9 cellular contexts compared by ENCODE assay signal in the genomic region with DNA sequence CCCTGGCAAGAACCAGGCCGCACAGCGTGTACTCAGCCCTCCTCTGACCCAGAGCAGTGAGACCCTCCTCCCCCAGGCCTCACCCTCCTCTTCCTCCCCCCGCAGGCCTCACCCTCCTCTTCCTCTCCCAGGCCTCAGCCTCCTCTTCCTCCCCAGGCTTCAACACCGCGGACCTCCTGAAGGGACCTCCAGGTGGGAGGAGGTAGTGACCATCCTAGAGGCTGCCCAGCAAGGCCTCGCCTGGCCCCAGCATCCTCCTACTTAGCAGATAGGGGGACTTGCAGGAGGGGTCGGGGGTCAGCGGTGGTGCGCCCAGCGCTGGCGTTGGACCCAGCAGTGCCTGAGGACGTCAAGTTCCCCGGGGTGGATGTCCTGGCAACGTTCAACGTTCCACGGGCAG.
DNase-seq lines count a peak whose midpoint lies in the region; ATAC-seq, FAIRE-seq and TF ChIP-seq lines count a peak whose summit lies in the region.
"Had no signal": no experiment of that assay in that cellular context is flagged by ENCODE, and none has a peak within 500 bp of the region (broad histone marks: within the 10 kb centered on the region; RNA-seq: fewer than 3 reads in every experiment).

No MANE protein-coding gene starts in this region.

- no peaks in the 10 kb centered on the region for H4K20me1 ChIP-seq in HCT116 (ENCODE audit: insufficient read depth)

- no peak overlapping the region for H3K9ac ChIP-seq in HCT116 (ENCODE audit: low read length)
- peak overlapping the region; percentile 47 for H3K9ac ChIP-seq in SK-N-MC (ENCODE audit: insufficient read length)
- H3K9ac ChIP-seq in mesenchymal stem cell (ENCODE audit: low read length), result peak overlapping the region; percentile 80

- no peak overlapping the region for H2BK5ac ChIP-seq in mesenchymal stem cell (ENCODE audit: low read depth, low read length, poor library complexity, severe bottlenecking)

- RAD21 ChIA-PET in HCT116 (lab: Charles Lee; ENCODE audit: low non-redundant PET in 1 of 2, low total read pairs in 2 of 2, uncharacterized antibody in 2 of 2, unreplicated experiment in 2 of 2), result no interaction called here

- no peak overlapping the region for H2AK5ac ChIP-seq in mesenchymal stem cell (ENCODE audit: low read length, severe bottlenecking)

- peaks cover 13 to 19% of the 10 kb centered on the region in 2 experiments for H3K4me1 ChIP-seq in HCT116 (ENCODE audit: control insufficient read depth in 1 of 2, insufficient read depth in 2 of 2, low read length in 2 of 2)
- H3K4me1 ChIP-seq in mesenchymal stem cell (ENCODE audit: control insufficient read depth, insufficient read depth, low read depth, low read length), result peaks cover 35% of the 10 kb centered on the region

- H2BK12ac ChIP-seq in mesenchymal stem cell (ENCODE audit: low read length in 2 of 2), result no peak overlapping the region

- H2BK15ac ChIP-seq in mesenchymal stem cell (ENCODE audit: low read depth, poor library complexity, severe bottlenecking), result no peak overlapping the region

- FAIRE-seq in HTR-8/SVneo (lab: Jason Lieb, UNC), result no peak

- H3K9me2 ChIP-seq in HCT116 (ENCODE audit: insufficient read depth), result no peaks in the 10 kb centered on the region

- no peak overlapping the region for H3K18ac ChIP-seq in mesenchymal stem cell (ENCODE audit: low read depth in 1 of 2, low read length in 2 of 2)

- no peaks in the 10 kb centered on the region for H3K9me3 ChIP-seq in HCT116 (ENCODE audit: control insufficient read depth in 1 of 2, insufficient read depth in 1 of 2, low read depth in 1 of 2, low read length in 2 of 2)
- H3K9me3 ChIP-seq in SK-N-MC (ENCODE audit: low read depth, low read length), result no peaks in the 10 kb centered on the region
- no peaks in the 10 kb centered on the region for H3K9me3 ChIP-seq in mesenchymal stem cell (ENCODE audit: control insufficient read depth, low read length)

- no peak for TF ChIP-seq POLR2A in HCT116 (IDR thresholded peaks at IDR 0.05; ENCODE audit: borderline replicate concordance, extremely low read depth, insufficient read depth, insufficient read length)

- H2AFZ ChIP-seq in HCT116 (ENCODE audit: low read depth, low read length, poor library complexity, severe bottlenecking) (no peak overlapping the region), mesenchymal stem cell (ENCODE audit: low read depth, low read length) (no peak overlapping the region)

- TF ChIP-seq CTCF in HCT116 (IDR thresholded peaks at IDR 0.05 in 2 of 3, conservative IDR thresholded peaks at IDR 0.05 in 1 of 3; ENCODE audit: borderline replicate concordance in 1 of 3, insufficient read depth in 1 of 3, low read depth in 2 of 3, low read length in 2 of 3), result no peak

- no peak overlapping the region for H3K4ac ChIP-seq in mesenchymal stem cell (ENCODE audit: low read depth in 1 of 2, low read length in 2 of 2)

- peak overlapping the region; percentile 34 for H3K4me2 ChIP-seq in HCT116 (ENCODE audit: low read length)
- no peak overlapping the region for H3K4me2 ChIP-seq in mesenchymal stem cell (ENCODE audit: low read length, poor library complexity, severe bottlenecking)

- no peaks in the 10 kb centered on the region for H3K36me3 ChIP-seq in HCT116 (ENCODE audit: control insufficient read depth in 1 of 2, insufficient read depth in 2 of 2, low read length in 2 of 2)
- H3K36me3 ChIP-seq in SK-N-MC (ENCODE audit: insufficient read depth, low read length), result no peaks in the 10 kb centered on the region
- H3K36me3 ChIP-seq in mesenchymal stem cell (ENCODE audit: control insufficient read depth in 1 of 2, insufficient read depth in 2 of 2, low read depth in 1 of 2, low read length in 2 of 2), result peaks cover 0 to 22% of the 10 kb centered on the region in 2 experiments

- H4K8ac ChIP-seq in mesenchymal stem cell (ENCODE audit: low read length), result no peak overlapping the region

- TF ChIP-seq RAD21 in HCT116 (IDR thresholded peaks at IDR 0.05; ENCODE audit: low read depth), result no peak

- H3K27ac ChIP-seq in HCT116 (ENCODE audit: low read depth, low read length), result no peak overlapping the region; the same call in 1 of the 2 replicates
- peak overlapping the region; percentile 67 for H3K27ac ChIP-seq in SK-N-MC
- H3K27ac ChIP-seq in mesenchymal stem cell (ENCODE audit: low read length, poor library complexity, severe bottlenecking), result no peak overlapping the region

- H3K27me3 ChIP-seq in HCT116 (ENCODE audit: insufficient read depth, low read length) (no peaks in the 10 kb centered on the region), mesenchymal stem cell (ENCODE audit: control insufficient read depth in 1 of 2, insufficient read depth in 1 of 2, low read length in 2 of 2) (no peaks in the 10 kb centered on the region)

- intact Hi-C loops in HCT116 (cut with micrococcal nuclease), result no loop called here

- H3K23ac ChIP-seq in mesenchymal stem cell (ENCODE audit: low read length in 2 of 2), result no peak overlapping the region

- no peak overlapping the region for H2BK120ac ChIP-seq in mesenchymal stem cell (ENCODE audit: low read depth, low read length)

- CTCF ChIA-PET in HCT116 (lab: Charles Lee), result no interaction called here
- CTCF ChIA-PET in HEK293T (lab: Yijun Ruan, JAX), result no interaction called here

- no peak overlapping the region for H3K14ac ChIP-seq in mesenchymal stem cell (ENCODE audit: low read length in 2 of 2)

- no peak overlapping the region for H4K91ac ChIP-seq in mesenchymal stem cell (ENCODE audit: low read length)

- H3K79me1 ChIP-seq in mesenchymal stem cell (replicated peaks; ENCODE audit: low read length, poor library complexity, severe bottlenecking), result peaks cover 14% of the 10 kb centered on the region

- BruUV-seq in HCT116 (replicated peaks; lab: Mats Ljungman, UMichigan), result no TSS peak

- POLR2A ChIA-PET in HCT116 (lab: Charles Lee) (no interaction called here), HEK293T (lab: Yijun Ruan, JAX) (no interaction called here)

- 96% methylated on average over 16 of the region's 16 CpGs for WGBS in mesenchymal stem cell

- H3K4me3 ChIP-seq in HCT116 (replicated peaks in 1 of 2; ENCODE audit: low read depth in 1 of 2, low read length in 2 of 2) (no peak overlapping the region), SK-N-MC (peak overlapping the region; percentile 61), mesenchymal stem cell (ENCODE audit: insufficient read depth in 1 of 2, low read depth in 1 of 2, low read length in 2 of 2) (no peak overlapping the region)

- H3K79me2 ChIP-seq in HCT116 (ENCODE audit: insufficient read depth, low read length), result no peaks in the 10 kb centered on the region; the same call in 1 of the 2 replicates

- no peak for DNase-seq in HCT116 (ENCODE audit: low read depth, low spot score)
- DNase-seq in SK-N-MC (ENCODE audit: low read depth, low spot score), result no peak
- no peak for DNase-seq in mesenchymal stem cell
- DNase-seq in HTR-8/SVneo (ENCODE audit: insufficient read length, low spot score), result no peak
- DNase-seq in pons (ENCODE audit: low spot score), result no peak
- no peak for DNase-seq in HEK293T (ENCODE audit: extremely low spot score)
- DNase-seq: NCI-H1092 treated with DMSO at 0.1 percent for 48 hours had no signal

- peak; percentile 27 for ATAC-seq in GM18498 (IDR thresholded peaks at IDR 0.05; ENCODE audit: unreplicated experiment)
- no peak for ATAC-seq in HCT116
- ATAC-seq in SK-N-SH treated with all-trans-retinoic acid at 6 μM for 48 hours, result no peak

TF ChIP-seq in HCT116, 20 proteins besides CTCF, POLR2A, EP300 and RAD21 (continues in another document):
- no peak for TF ChIP-seq FOSL1 (IDR thresholded peaks at IDR 0.05; ENCODE audit: low read depth)
- TF ChIP-seq SP1 (IDR thresholded peaks at IDR 0.05; ENCODE audit: low read depth), result no peak
- no peak for TF ChIP-seq ZNF274 (IDR thresholded peaks at IDR 0.05; ENCODE audit: low read depth, low read length)
- no peak for TF ChIP-seq JUND (IDR thresholded peaks at IDR 0.05)
- TF ChIP-seq TCF7L2 (IDR thresholded peaks at IDR 0.05; ENCODE audit: borderline replicate concordance, extremely low read depth, insufficient read depth, insufficient read length), result no peak
- TF ChIP-seq ZFX (IDR thresholded peaks at IDR 0.05), result no peak
- TF ChIP-seq CEBPB (IDR thresholded peaks at IDR 0.05; ENCODE audit: low read depth), result no peak
- TF ChIP-seq, protein P1, sequence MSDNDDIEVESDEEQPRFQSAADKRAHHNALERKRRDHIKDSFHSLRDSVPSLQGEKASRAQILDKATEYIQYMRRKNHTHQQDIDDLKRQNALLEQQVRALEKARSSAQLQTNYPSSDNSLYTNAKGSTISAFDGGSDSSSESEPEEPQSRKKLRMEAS (IDR thresholded peaks at IDR 0.05), result no peak
- no peak for TF ChIP-seq ELF1 (IDR thresholded peaks at IDR 0.05; ENCODE audit: borderline replicate concordance, low read depth)

TF ChIP-seq in SK-N-SH treated with all-trans-retinoic acid at 6 μM for 48 hours, 23 proteins besides CTCF, POLR2A, EP300 and RAD21:
- no peak for TF ChIP-seq RARB (CRISPR knock-in tag; IDR thresholded peaks at IDR 0.05)
- TF ChIP-seq TOX (CRISPR knock-in tag; IDR thresholded peaks at IDR 0.05; ENCODE audit: borderline replicate concordance), result no peak
- no peak for TF ChIP-seq ZNF565 (CRISPR knock-in tag; conservative IDR thresholded peaks at IDR 0.05; ENCODE audit: low read depth)
- TF ChIP-seq GLIS3 (CRISPR knock-in tag; IDR thresholded peaks at IDR 0.05), result no peak
- no peak for TF ChIP-seq ARNTL (CRISPR knock-in tag; IDR thresholded peaks at IDR 0.05; ENCODE audit: borderline replicate concordance, low read depth)

TF ChIP-seq in HEK293T, 16 proteins besides CTCF, POLR2A, EP300 and RAD21:
- TF ChIP-seq HDGF (IDR thresholded peaks at IDR 0.05; ENCODE audit: borderline replicate concordance) (no peak), ARNT (IDR thresholded peaks at IDR 0.05) (no peak), SUZ12 (IDR thresholded peaks at IDR 0.05) (no peak), TARDBP (IDR thresholded peaks at IDR 0.05) (no peak), BHLHE40 (IDR thresholded peaks at IDR 0.05; ENCODE audit: borderline replicate concordance) (no peak), L3MBTL2 (conservative IDR thresholded peaks at IDR 0.05) (no peak), ZNF384 (IDR thresholded peaks at IDR 0.05) (no peak)
